Comparison of ENCODE assay signal across 9 cellular contexts in genomic region chr2:233061007-233061590, GRCh38. TPM values are rescaled to one million over a fixed set of nuclear protein-coding genes. Genes with fewer than 3 reads are reported as not detected.
DNase-seq lines count a peak whose midpoint lies in the region; ATAC-seq and TF ChIP-seq lines count a peak whose summit lies in the region.
"Had no signal": no experiment of that assay in that cellular context is flagged by ENCODE, and none has a peak within 500 bp of the region (broad histone marks: within the 10 kb centered on the region; RNA-seq: fewer than 3 reads in every experiment).

No MANE protein-coding gene starts in this region.

- peak; percentile 77 for DNase-seq in GM06990 (ENCODE audit: extremely low read depth, insufficient read length)
- DNase-seq in activated CD8-positive, alpha-beta memory T cell treated with anti-CD3 and anti-CD28 coated beads, Interleukin-2, amount 10 ng/mL, durations not matched to agents 7 days and 5 days: peak; percentile 47
- no peak for DNase-seq in natural killer cell
- DNase-seq in activated gamma-delta T cell treated with Interleukin-2 at 50 U/mL for 16 hours: no peak
- no peak for DNase-seq in dedifferentiated amniotic fluid mesenchymal stem cell (ENCODE audit: extremely low spot score)
- no peak for DNase-seq in NCI-H2196 (lab: John Stamatoyannopoulos, UW; ENCODE audit: unreplicated experiment)

- TF ChIP-seq CTCF in GM06990 (IDR thresholded peaks at IDR 0.05; ENCODE audit: insufficient read depth, low read length, poor library complexity, severe bottlenecking) (no peak), natural killer cell (IDR thresholded peaks at IDR 0.05) (no peak)

- ATAC-seq in GM21717 (IDR thresholded peaks at IDR 0.05; ENCODE audit: unreplicated experiment) (peak; percentile 20), natural killer cell (peak in 2 of 3 donors; percentile 16 to 32), GM21576 (IDR thresholded peaks at IDR 0.05; ENCODE audit: unreplicated experiment) (no peak)
- ATAC-seq in activated CD8-positive, alpha-beta memory T cell treated with anti-CD3 and anti-CD28 coated beads, Interleukin-2, amount 10 ng/mL, durations not matched to agents 7 days and 5 days: peak; percentile 0

- CTCF ChIA-PET in activated CD8-positive, alpha-beta memory T cell treated with anti-CD3 and anti-CD28 coated beads, Interleukin-2, amount 10 ng/mL, durations not matched to agents 7 days and 5 days (lab: Charles Lee): interaction anchor here (0.9 to 5.1 kb wide), 20 partner anchors 9 to 193 kb away, joined by 3 to 71 read pairs (median 6); partner anchors contain the start of gene ATG16L1

- peak overlapping the region; percentile 97 for H3K27ac Mint-ChIP-seq in activated CD8-positive, alpha-beta memory T cell treated with anti-CD3 and anti-CD28 coated beads, Interleukin-2, amount 10 ng/mL, durations not matched to agents 7 days and 5 days
- peak overlapping the region; percentile 90 to 92 for H3K27ac Mint-ChIP-seq in natural killer cell

- peak overlapping the region; percentile 98 for H3K4me3 Mint-ChIP-seq in activated CD8-positive, alpha-beta memory T cell treated with anti-CD3 and anti-CD28 coated beads, Interleukin-2, amount 10 ng/mL, durations not matched to agents 7 days and 5 days
- H3K4me3 Mint-ChIP-seq in natural killer cell: peak overlapping the region; percentile 89

- H3K36me3 Mint-ChIP-seq in activated CD8-positive, alpha-beta memory T cell treated with anti-CD3 and anti-CD28 coated beads, Interleukin-2, amount 10 ng/mL, durations not matched to agents 7 days and 5 days: peaks cover 39% of the 10 kb centered on the region
- H3K36me3 Mint-ChIP-seq in natural killer cell: no peaks in the 10 kb centered on the region

- H3K36me3 ChIP-seq in GM06990 (ENCODE audit: control insufficient read depth, insufficient read depth, low read length): peaks cover 21% of the 10 kb centered on the region

- H3K4me3 ChIP-seq in GM06990 (replicated peaks; ENCODE audit: low read depth, low read length): peak overlapping the region; percentile 99

- no peaks in the 10 kb centered on the region for H3K27me3 ChIP-seq in GM06990 (replicated peaks; ENCODE audit: control insufficient read depth, insufficient read depth, low read length)

- H3K4me1 Mint-ChIP-seq in activated CD8-positive, alpha-beta memory T cell treated with anti-CD3 and anti-CD28 coated beads, Interleukin-2, amount 10 ng/mL, durations not matched to agents 7 days and 5 days: peaks cover 45% of the 10 kb centered on the region
- peaks cover 56 to 68% of the 10 kb centered on the region in 2 donors for H3K4me1 Mint-ChIP-seq in natural killer cell

- intact Hi-C loops in natural killer cell (cut with micrococcal nuclease): loop anchor here (1.0 to 5.0 kb wide), 6 partner anchors 9 to 191 kb away; partner anchors contain the start of gene ATG16L1

- no peaks in the 10 kb centered on the region for H3K27me3 Mint-ChIP-seq in activated CD8-positive, alpha-beta memory T cell treated with anti-CD3 and anti-CD28 coated beads, Interleukin-2, amount 10 ng/mL, durations not matched to agents 7 days and 5 days
- no peaks in the 10 kb centered on the region for H3K27me3 Mint-ChIP-seq in natural killer cell (ENCODE audit: low read depth in 2 of 2)

- H3K9me3 Mint-ChIP-seq in activated CD8-positive, alpha-beta memory T cell treated with anti-CD3 and anti-CD28 coated beads, Interleukin-2, amount 10 ng/mL, durations not matched to agents 7 days and 5 days (ENCODE audit: low read depth): no peaks in the 10 kb centered on the region
- no peaks in the 10 kb centered on the region for H3K9me3 Mint-ChIP-seq in natural killer cell

RNA-seq across cellular contexts. Expression of gene INPP5D, which starts 1.0 kb away (rescaled TPM):
- 100 to 1,000 TPM; 140 to 152 TPM for total RNA-seq in activated CD8-positive, alpha-beta memory T cell treated with anti-CD3 and anti-CD28 coated beads, Interleukin-2, amount 10 ng/mL, durations not matched to agents 7 days and 5 days
- total RNA-seq in natural killer cell: 100 to 1,000 TPM; 385 to 498 (median 497) TPM

RNA-seq across cellular contexts. Expression of gene NEU2, which starts 28.6 kb away (rescaled TPM):
- not detected for total RNA-seq in activated CD8-positive, alpha-beta memory T cell treated with anti-CD3 and anti-CD28 coated beads, Interleukin-2, amount 10 ng/mL, durations not matched to agents 7 days and 5 days
- total RNA-seq in natural killer cell: not detected
- total RNA-seq: aorta had no signal

RNA-seq across cellular contexts. Expression of gene NGEF, which starts 48.0 kb away (rescaled TPM):
- total RNA-seq in activated CD8-positive, alpha-beta memory T cell treated with anti-CD3 and anti-CD28 coated beads, Interleukin-2, amount 10 ng/mL, durations not matched to agents 7 days and 5 days: not detected
- total RNA-seq in natural killer cell: not detected

Comparison
In these comparisons a context has a peak if more than half of its experiments do, and no peak if none do; other contexts are left out.
1. DNase-seq: peak in GM06990 (single experiment) and activated CD8-positive, alpha-beta memory T cell treated with anti-CD3 and anti-CD28 coated beads, Interleukin-2, amount 10 ng/mL, durations not matched to agents 7 days and 5 days (single experiment); none in natural killer cell (single experiment), activated gamma-delta T cell treated with Interleukin-2 at 50 U/mL for 16 hours (single experiment), dedifferentiated amniotic fluid mesenchymal stem cell (single experiment) and NCI-H2196 (single experiment).